ENCODE assay signal across 13 cellular contexts in genomic region chr5:76689321-76690026, GRCh38. TPM values are rescaled to one million over a fixed set of nuclear protein-coding genes. Genes with fewer than 3 reads are reported as not detected.
A peak's percentile ranks its signal among the peaks of the same experiment; 100 is the strongest.
DNase-seq lines count a peak whose midpoint lies in the region; ATAC-seq and TF ChIP-seq lines count a peak whose summit lies in the region.
"Had no signal": no experiment of that assay in that cellular context is flagged by ENCODE, and none has a peak within 500 bp of the region (broad histone marks: within the 10 kb centered on the region; RNA-seq: fewer than 3 reads in every experiment).

No MANE protein-coding gene starts in this region.

- DNase-seq in A673 (ENCODE audit: low spot score) = peak; percentile 88
- DNase-seq in HS-27A (ENCODE audit: low read depth) = peak; percentile 73
- peak; percentile 92 for DNase-seq in astrocyte of the spinal cord (ENCODE audit: low read depth, low spot score)
- peak; percentile 15 for DNase-seq in left kidney (ENCODE audit: low read depth, low spot score)
- no peak for DNase-seq in NCI-H2029 (lab: John Stamatoyannopoulos, UW)
- DNase-seq in Caco-2 = no peak
- no peak for DNase-seq in effector memory CD8-positive, alpha-beta T cell
- DNase-seq: activated CD8-positive, alpha-beta T cell treated with anti-CD3 and anti-CD28 coated beads, Interleukin-2, amount 10 ng/mL, durations not matched to agents 7 days and 5 days; body of pancreas; NCI-H1436; upper lobe of right lung had no signal

- H3K4me1 Mint-ChIP-seq in Caco-2 (ENCODE audit: low read depth, unreplicated experiment) = peaks cover 20% of the 10 kb centered on the region
- H3K4me1 Mint-ChIP-seq in effector memory CD8-positive, alpha-beta T cell (ENCODE audit: low read depth in 2 of 2) = peaks cover 0 to 5% of the 10 kb centered on the region in 2 donors

- H3K27me3 ChIP-seq in A673 (replicated peaks; ENCODE audit: insufficient read depth, low read depth, low read length, poor library complexity) (no peaks in the 10 kb centered on the region), Caco-2 (replicated peaks; ENCODE audit: control insufficient read depth, insufficient read depth, low read length) (no peaks in the 10 kb centered on the region)
- H3K27me3 ChIP-seq: BLaER1 treated with 17β-estradiol and CSF1 and Interleukin-3, amounts not matched to agents 10 nM and 100 nM; body of pancreas; upper lobe of right lung had no signal

- TF ChIP-seq CTCF in A673 (conservative IDR thresholded peaks at IDR 0.05; ENCODE audit: low read depth, low read length) (no peak), astrocyte of the spinal cord (IDR thresholded peaks at IDR 0.05; ENCODE audit: low read depth, low read length) (no peak), Caco-2 (IDR thresholded peaks at IDR 0.05; ENCODE audit: insufficient read depth in 1 of 2, low read depth in 1 of 2, low read length in 1 of 2, severe bottlenecking in 1 of 2, unreplicated experiment in 1 of 2) (no peak)

- no peak for ATAC-seq in HG03045 (IDR thresholded peaks at IDR 0.05; ENCODE audit: unreplicated experiment)
- no peak for ATAC-seq in effector memory CD8-positive, alpha-beta T cell (replicated peaks)
- ATAC-seq: activated CD8-positive, alpha-beta T cell treated with anti-CD3 and anti-CD28 coated beads, Interleukin-2, amount 10 ng/mL, durations not matched to agents 7 days and 5 days; body of pancreas; upper lobe of right lung had no signal

- H3K27ac Mint-ChIP-seq in Caco-2 (ENCODE audit: unreplicated experiment) = no peak overlapping the region
- no peak overlapping the region for H3K27ac Mint-ChIP-seq in effector memory CD8-positive, alpha-beta T cell
- H3K27ac Mint-ChIP-seq: activated CD8-positive, alpha-beta T cell treated with anti-CD3 and anti-CD28 coated beads, Interleukin-2, amount 10 ng/mL, durations not matched to agents 7 days and 5 days had no signal

- H3K9me3 Mint-ChIP-seq in Caco-2 (ENCODE audit: unreplicated experiment) = no peaks in the 10 kb centered on the region
- H3K9me3 Mint-ChIP-seq in effector memory CD8-positive, alpha-beta T cell = no peaks in the 10 kb centered on the region

- peaks cover 38% of the 10 kb centered on the region for H3K36me3 Mint-ChIP-seq in Caco-2 (ENCODE audit: insufficient read depth, unreplicated experiment)
- H3K36me3 Mint-ChIP-seq in effector memory CD8-positive, alpha-beta T cell (ENCODE audit: insufficient read depth) = peaks cover 48% of the 10 kb centered on the region

- intact Hi-C loops in A673 (cut with micrococcal nuclease; ENCODE audit: unreplicated experiment) (loop anchor here (2.0 kb wide), 1 partner anchor 25 kb away; no protein-coding TSS in a partner anchor), Caco-2 (cut with micrococcal nuclease; ENCODE audit: unreplicated experiment) (no loop called here)

- H3K9me3 ChIP-seq in A673 (ENCODE audit: low read depth, low read length, poor library complexity, severe bottlenecking) (no peaks in the 10 kb centered on the region), Caco-2 (no peaks in the 10 kb centered on the region)
- H3K9me3 ChIP-seq: body of pancreas, upper lobe of right lung had no signal

- H3K27ac ChIP-seq in A673 (ENCODE audit: low read depth, low read length, poor library complexity, severe bottlenecking) = peak overlapping the region; percentile 60
- H3K27ac ChIP-seq: BLaER1 treated with 17β-estradiol and CSF1 and Interleukin-3, amounts not matched to agents 10 nM and 100 nM; body of pancreas; upper lobe of right lung had no signal

- H3K36me3 ChIP-seq in A673 (ENCODE audit: insufficient read depth, low read length, poor library complexity, severe bottlenecking) (peaks cover 5% of the 10 kb centered on the region), Caco-2 (ENCODE audit: control insufficient read depth, insufficient read depth, low read length) (peaks cover 1% of the 10 kb centered on the region; the same call in 1 of the 2 replicates)
- H3K36me3 ChIP-seq: upper lobe of right lung had no signal

- H3K4me3 ChIP-seq in A673 (ENCODE audit: low read depth, low read length, poor library complexity, severe bottlenecking) (no peak overlapping the region), astrocyte of the spinal cord (ENCODE audit: low read depth, low read length) (no peak overlapping the region), Caco-2 (ENCODE audit: low read depth, low read length) (no peak overlapping the region)
- H3K4me3 ChIP-seq: BLaER1 treated with 17β-estradiol and CSF1 and Interleukin-3, amounts not matched to agents 10 nM and 100 nM; body of pancreas; upper lobe of right lung had no signal

- H3K27me3 Mint-ChIP-seq in Caco-2 (ENCODE audit: insufficient read depth, unreplicated experiment) = no peaks in the 10 kb centered on the region
- H3K27me3 Mint-ChIP-seq in effector memory CD8-positive, alpha-beta T cell = no peaks in the 10 kb centered on the region

- peaks cover 71% of the 10 kb centered on the region for H3K4me1 ChIP-seq in A673 (ENCODE audit: insufficient read depth, low read length, poor library complexity, severe bottlenecking)
- H3K4me1 ChIP-seq in Caco-2 = peaks cover 20% of the 10 kb centered on the region
- H3K4me1 ChIP-seq: body of pancreas had no signal

- in situ Hi-C loops in astrocyte of the spinal cord (cut with HindIII; ENCODE audit: low sequenced_read_pairs) = no loop called here

- CTCF ChIA-PET in A673 (lab: Charles Lee) = interaction anchor here (0.7 kb wide), 1 partner anchor 87 kb away, joined by 3 read pairs; no protein-coding TSS in a partner anchor
- CTCF ChIA-PET in Caco-2 (lab: Charles Lee) = no interaction called here

- POLR2A ChIA-PET in A673 (lab: Charles Lee; ENCODE audit: low non-redundant PET) = no interaction called here
- POLR2A ChIA-PET in Caco-2 (lab: Charles Lee) = no interaction called here

- H3K4me3 Mint-ChIP-seq in Caco-2 (ENCODE audit: unreplicated experiment) = no peak overlapping the region
- no peak overlapping the region for H3K4me3 Mint-ChIP-seq in effector memory CD8-positive, alpha-beta T cell
- H3K4me3 Mint-ChIP-seq: activated CD8-positive, alpha-beta T cell treated with anti-CD3 and anti-CD28 coated beads, Interleukin-2, amount 10 ng/mL, durations not matched to agents 7 days and 5 days had no signal

- BruUV-seq in A673 (replicated peaks; lab: Mats Ljungman, UMichigan) (no TSS peak), Caco-2 (replicated peaks; lab: Mats Ljungman, UMichigan) (no TSS peak)

RNA-seq across cellular contexts. Expression of gene F2R, which starts 26.5 kb away (rescaled TPM):
- total RNA-seq in A673 (2021) (83.3 and 92.1 TPM in 2 replicates), Caco-2 (2022) (6.3 and 7.8 TPM in 2 replicates)

Comparison
In these comparisons a context has a peak if more than half of its experiments do, and no peak if none do; other contexts are left out.
1. DNase-seq: peak in A673 (single experiment), HS-27A (single experiment), astrocyte of the spinal cord (single experiment) and left kidney (single experiment); none in NCI-H2029 (single experiment), Caco-2 (0 of 2) and effector memory CD8-positive, alpha-beta T cell (0 of 3).